ENCODE assay signal across 1 cellular context in genomic region chr1:162372159-162373071, GRCh38.
A peak's percentile ranks its signal among the peaks of the same experiment; 100 is the strongest.
TF ChIP-seq lines count a peak whose summit lies in the region.

No MANE protein-coding gene starts in this region.

TF ChIP-seq in K562, 482 proteins besides CTCF, POLR2A, EP300 and RAD21 (continued from another document and continues in another):
- TF ChIP-seq ATF3 (IDR thresholded peaks at IDR 0.05) = no peak
- TF ChIP-seq ATF3 (CRISPR knock-in tag; conservative IDR thresholded peaks at IDR 0.05) = 0 out of 2 replicates have a peak, but pooled peaks have one; percentile 27
- TF ChIP-seq NKRF (IDR thresholded peaks at IDR 0.05; ENCODE audit: borderline replicate concordance) = no peak
- TF ChIP-seq HMGXB4 (CRISPR knock-in tag; IDR thresholded peaks at IDR 0.05) = 0 out of 2 replicates have a peak, but pooled peaks have one; percentile 31
- TF ChIP-seq ZNF75A (CRISPR knock-in tag; IDR thresholded peaks at IDR 0.05) = 0 out of 2 replicates have a peak, but pooled peaks have one; percentile 68
- TF ChIP-seq ZNF274 (IDR thresholded peaks at IDR 0.05; ENCODE audit: borderline replicate concordance, low read depth, low read length) = peak; percentile 49; the same call in 1 of the 2 replicates
- TF ChIP-seq GTF3C2 (IDR thresholded peaks at IDR 0.05; ENCODE audit: borderline replicate concordance, extremely low read depth, insufficient read length) = no peak
- TF ChIP-seq TEAD4 (IDR thresholded peaks at IDR 0.05; ENCODE audit: low read length) = peak; percentile 98
- no peak for TF ChIP-seq TEAD4 (CRISPR knock-in tag; IDR thresholded peaks at IDR 0.05; ENCODE audit: borderline replicate concordance)
- peak in 1 of 2 experiments; percentile 97; a peak in 2 of 4 replicates for TF ChIP-seq MLLT1 (IDR thresholded peaks at IDR 0.05)
- no peak for TF ChIP-seq MED1 (CRISPR knock-in tag; IDR thresholded peaks at IDR 0.05; ENCODE audit: borderline replicate concordance)
- TF ChIP-seq ZBTB1 (CRISPR knock-in tag; IDR thresholded peaks at IDR 0.05; ENCODE audit: borderline replicate concordance, low read depth) = 0 out of 2 replicates have a peak, but pooled peaks have one; percentile 47
- TF ChIP-seq ZBED1 (IDR thresholded peaks at IDR 0.05) = peak; percentile 91
- peak; percentile 62; the same call in 1 of the 2 replicates for TF ChIP-seq NCOA1 (IDR thresholded peaks at IDR 0.05; ENCODE audit: low read depth)
- peak; percentile 97 for TF ChIP-seq CCNT2 (IDR thresholded peaks at IDR 0.05; ENCODE audit: borderline replicate concordance, extremely low read depth, insufficient read length, low read depth, low read length)
- TF ChIP-seq BCL6 (CRISPR knock-in tag; IDR thresholded peaks at IDR 0.05) = peak; percentile 59; the same call in 1 of the 2 replicates
- no peak for TF ChIP-seq YBX1 (IDR thresholded peaks at IDR 0.05)
- TF ChIP-seq ZNF12 (CRISPR knock-in tag; IDR thresholded peaks at IDR 0.05) = no peak
- TF ChIP-seq ZNF24 (IDR thresholded peaks at IDR 0.05) = no peak
- TF ChIP-seq BDP1 (IDR thresholded peaks at IDR 0.05; ENCODE audit: insufficient read depth, insufficient read length) = no peak
- peak in 1 of 2 experiments; percentile 94; a peak in 2 of 4 replicates for TF ChIP-seq ZMIZ1 (IDR thresholded peaks at IDR 0.05; ENCODE audit: low read depth in 2 of 2, low read length in 2 of 2)
- TF ChIP-seq NBN (IDR thresholded peaks at IDR 0.05; ENCODE audit: low read depth) = peak; percentile 57; the same call in 1 of the 2 replicates
- TF ChIP-seq ZBTB33 (CRISPR knock-in tag; IDR thresholded peaks at IDR 0.05) = 0 out of 2 replicates have a peak, but pooled peaks have one; percentile 25
- 0 out of 2 replicates have a peak, but pooled peaks have one; percentile 16 for TF ChIP-seq ZNF445 (CRISPR knock-in tag; IDR thresholded peaks at IDR 0.05; ENCODE audit: low read depth)
- TF ChIP-seq PHB2 (IDR thresholded peaks at IDR 0.05; ENCODE audit: low read depth) = peak; percentile 81
- TF ChIP-seq ZNF354B (CRISPR knock-in tag; IDR thresholded peaks at IDR 0.05) = 0 out of 2 replicates have a peak, but pooled peaks have one; percentile 24
- no peak for TF ChIP-seq GABPA (tag; conservative IDR thresholded peaks at IDR 0.05; ENCODE audit: low read depth)
- TF ChIP-seq RB1 (IDR thresholded peaks at IDR 0.05; ENCODE audit: low read depth) = 0 out of 2 replicates have a peak, but pooled peaks have one; percentile 38
- peak; percentile 76 for TF ChIP-seq MTA3 (IDR thresholded peaks at IDR 0.05; ENCODE audit: borderline replicate concordance)
- peak; percentile 68; the same call in 1 of the 2 replicates for TF ChIP-seq GATAD2A (IDR thresholded peaks at IDR 0.05)
- TF ChIP-seq SIN3A (IDR thresholded peaks at IDR 0.05; ENCODE audit: borderline replicate concordance in 2 of 2, control insufficient read depth in 1 of 2, low read depth in 2 of 2, low read length in 2 of 2) = no peak
- no peak for TF ChIP-seq PATZ1 (CRISPR knock-in tag; IDR thresholded peaks at IDR 0.05; ENCODE audit: borderline replicate concordance)
- TF ChIP-seq SP1 (CRISPR knock-in tag; IDR thresholded peaks at IDR 0.05) = peak; percentile 70
- TF ChIP-seq ATF1 (CRISPR knock-in tag; IDR thresholded peaks at IDR 0.05) = no peak
- peak; percentile 53 for TF ChIP-seq ATF1 (tag; IDR thresholded peaks at IDR 0.05)
- peak; percentile 62 for TF ChIP-seq KHSRP (IDR thresholded peaks at IDR 0.05)
